Comparison of ENCODE assay signal across 8 cellular contexts in the genomic region with DNA sequence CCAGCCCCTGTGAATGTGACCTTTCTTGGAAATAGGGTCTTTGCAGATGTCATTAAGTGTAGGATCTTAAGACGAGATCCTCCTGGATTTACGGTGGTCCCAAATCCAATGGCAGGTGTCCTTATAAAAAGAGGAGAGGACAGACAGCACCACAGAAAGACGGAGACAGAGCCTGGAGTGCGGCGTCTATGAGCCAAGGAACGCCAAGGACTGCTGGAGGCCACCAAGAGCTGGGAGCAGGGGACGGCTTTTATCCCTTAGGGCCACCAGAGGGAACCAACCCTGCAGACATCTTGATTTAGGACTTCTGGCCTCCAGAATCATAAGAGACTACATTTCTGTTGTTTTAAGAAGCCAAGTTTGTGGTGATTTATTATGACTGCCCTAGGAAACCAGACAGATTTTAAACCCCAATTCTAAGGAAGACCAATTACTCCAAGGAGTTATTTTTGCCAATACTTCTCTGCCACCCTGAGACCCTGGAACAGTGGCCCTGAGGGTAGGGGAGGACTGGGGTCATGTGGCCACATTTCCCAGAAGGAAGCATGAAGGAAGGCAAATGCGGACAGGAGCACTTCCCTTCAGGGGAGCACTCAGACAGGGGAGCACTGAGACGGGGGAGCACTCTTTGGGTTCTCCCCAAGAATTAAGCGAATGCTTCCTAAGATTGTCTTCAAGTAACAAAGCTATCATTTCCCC.
DNase-seq lines count a peak whose midpoint lies in the region; ATAC-seq and TF ChIP-seq lines count a peak whose summit lies in the region.

No MANE protein-coding gene starts in this region.

- H2BK120ac ChIP-seq in mesenchymal stem cell (ENCODE audit: low read depth, low read length), result no peak overlapping the region

- H3K27ac Mint-ChIP-seq in CD14-positive monocyte, result peak overlapping the region in 6 of 7 donors; percentile 8 to 81 (median 69)

- H4K91ac ChIP-seq in mesenchymal stem cell (ENCODE audit: low read length), result peak overlapping the region; percentile 50

- H4K8ac ChIP-seq in mesenchymal stem cell (ENCODE audit: low read length), result no peak overlapping the region

- H3K4me1 ChIP-seq in adrenal gland (replicated peaks in 1 of 2) (peaks cover 0 to 6% of the 10 kb centered on the region in 2 donors), mesenchymal stem cell (ENCODE audit: control insufficient read depth, insufficient read depth, low read depth, low read length) (peaks cover 7% of the 10 kb centered on the region)

- H2AK5ac ChIP-seq in mesenchymal stem cell (ENCODE audit: low read length, severe bottlenecking), result no peak overlapping the region

- 68 to 72% (median 70%) methylated on average over 10 of the region's 10 CpGs for WGBS in adrenal gland, 4 donors
- 77% methylated on average over 9 of the region's 10 CpGs for WGBS in mesenchymal stem cell

- H3K18ac ChIP-seq in mesenchymal stem cell (ENCODE audit: low read depth in 1 of 2, low read length in 2 of 2), result no peak overlapping the region

- H3K14ac ChIP-seq in mesenchymal stem cell (ENCODE audit: low read length in 2 of 2), result no peak overlapping the region

- peak overlapping the region in 1 of 2 donors; percentile 30 for H3K4me3 Mint-ChIP-seq in CD14-positive monocyte

- TF ChIP-seq CTCF in CD14-positive monocyte (IDR thresholded peaks at IDR 0.05), result peak; percentile 69
- TF ChIP-seq CTCF in adrenal gland (IDR thresholded peaks at IDR 0.05), result peak in 5 of 6 experiments; percentile 29 to 57 (median 45)

- intact Hi-C loops in CD14-positive monocyte (cut with micrococcal nuclease) (loop anchor here in 1 of 2 donors (5.0 to 10.0 kb wide), 3 partner anchors 47 to 369 kb away; no protein-coding TSS in a partner anchor), adrenal gland (cut with DNase I) (no loop called here)

- no peak overlapping the region for H3K23ac ChIP-seq in mesenchymal stem cell (ENCODE audit: low read length in 2 of 2)

- DNase-seq in CD14-positive monocyte (ENCODE audit: low spot score), result peak; percentile 63
- DNase-seq in HT1080 (ENCODE audit: low read depth), result peak; percentile 46
- DNase-seq in adrenal gland, result peak in 2 of 7 donors; percentile 41 to 74
- DNase-seq in mesenchymal stem cell, result peak; percentile 38
- DNase-seq in NCI-H510A treated with DMSO at 0.1 percent for 48 hours (lab: John Stamatoyannopoulos, UW), result no peak
- no peak for DNase-seq in stimulated activated CD4-positive, alpha-beta T cell treated with anti-CD3 and anti-CD28 coated beads, Interleukin-4, amount 100 ng/mL, for 1 hour

- H3K4me3 ChIP-seq in adrenal gland (no peak overlapping the region), mesenchymal stem cell (ENCODE audit: insufficient read depth in 1 of 2, low read depth in 1 of 2, low read length in 2 of 2) (no peak overlapping the region)

- H3K79me1 ChIP-seq in mesenchymal stem cell (replicated peaks; ENCODE audit: low read length, poor library complexity, severe bottlenecking), result peaks cover 36% of the 10 kb centered on the region

- H3K27me3 Mint-ChIP-seq in CD14-positive monocyte (ENCODE audit: low read depth in 3 of 3), result peaks cover 5 to 35% (median 35%) of the 10 kb centered on the region in 3 donors

- TF ChIP-seq POLR2A in adrenal gland (IDR thresholded peaks at IDR 0.05), result no peak

- no peak overlapping the region for H3K4me2 ChIP-seq in mesenchymal stem cell (ENCODE audit: low read length, poor library complexity, severe bottlenecking)

- peaks cover 30% of the 10 kb centered on the region for H3K4me1 Mint-ChIP-seq in CD14-positive monocyte

- no peak overlapping the region for H3K9ac ChIP-seq in mesenchymal stem cell (ENCODE audit: low read length)

- no peak overlapping the region for H2BK15ac ChIP-seq in mesenchymal stem cell (ENCODE audit: low read depth, poor library complexity, severe bottlenecking)

- peaks cover 95 to 96% of the 10 kb centered on the region in 2 donors for H3K36me3 Mint-ChIP-seq in CD14-positive monocyte

- no peak for ATAC-seq in HG02885 (IDR thresholded peaks at IDR 0.05; ENCODE audit: poor library complexity, unreplicated experiment)
- ATAC-seq in GM21737 (IDR thresholded peaks at IDR 0.05; ENCODE audit: unreplicated experiment), result no peak

- H2BK5ac ChIP-seq in mesenchymal stem cell (ENCODE audit: low read depth, low read length, poor library complexity, severe bottlenecking), result no peak overlapping the region

- peaks cover 0 to 3% (median 1%) of the 10 kb centered on the region in 7 donors for H3K9me3 Mint-ChIP-seq in CD14-positive monocyte

- H3K27me3 ChIP-seq in adrenal gland (no peaks in the 10 kb centered on the region), mesenchymal stem cell (ENCODE audit: control insufficient read depth in 1 of 2, insufficient read depth in 1 of 2, low read length in 2 of 2) (no peaks in the 10 kb centered on the region)

- H3K4ac ChIP-seq in mesenchymal stem cell (ENCODE audit: low read depth in 1 of 2, low read length in 2 of 2), result no peak overlapping the region

- H3K27ac ChIP-seq in adrenal gland (peak overlapping the region in 1 of 5 donors; percentile 40), mesenchymal stem cell (ENCODE audit: low read length, poor library complexity, severe bottlenecking) (no peak overlapping the region)

- H3K9me3 ChIP-seq in adrenal gland (replicated peaks in 1 of 3) (no peaks in the 10 kb centered on the region), mesenchymal stem cell (ENCODE audit: control insufficient read depth, low read length) (no peaks in the 10 kb centered on the region)

- H2BK12ac ChIP-seq in mesenchymal stem cell (ENCODE audit: low read length in 2 of 2), result no peak overlapping the region

- H2AFZ ChIP-seq in mesenchymal stem cell (ENCODE audit: low read depth, low read length), result no peak overlapping the region

- peaks cover 0 to 5% of the 10 kb centered on the region in 2 donors for H3K36me3 ChIP-seq in adrenal gland (replicated peaks in 1 of 2)
- H3K36me3 ChIP-seq in mesenchymal stem cell (ENCODE audit: control insufficient read depth in 1 of 2, insufficient read depth in 2 of 2, low read depth in 1 of 2, low read length in 2 of 2), result peaks cover 16 to 40% of the 10 kb centered on the region in 2 experiments

Comparison
In these comparisons a context has a peak if more than half of its experiments do, and no peak if none do; other contexts are left out.
1. DNase-seq: peak in CD14-positive monocyte (single experiment), HT1080 (single experiment) and mesenchymal stem cell (single experiment); none in NCI-H510A treated with DMSO at 0.1 percent for 48 hours (single experiment) and stimulated activated CD4-positive, alpha-beta T cell treated with anti-CD3 and anti-CD28 coated beads, Interleukin-4, amount 100 ng/mL, for 1 hour (single experiment).